ENCODE assay signal across 28 cellular contexts in genomic region chr14:37900582-37900981, GRCh38.
"Had no signal": no experiment of that assay in that cellular context is flagged by ENCODE, and none has a peak within 500 bp of the region (broad histone marks: within the 10 kb centered on the region; RNA-seq: fewer than 3 reads in every experiment).

No MANE protein-coding gene starts in this region.

- H3K9me3 ChIP-seq: colonic mucosa, heart right ventricle, left lung, uterus had no signal

- H3K36me3 ChIP-seq: brain microvascular endothelial cell, colonic mucosa, heart right ventricle, left lung, uterus, WERI-Rb-1 had no signal

- H3K4me3 Mint-ChIP-seq: activated naive CD4-positive, alpha-beta T cell treated with anti-CD3 and anti-CD28 coated beads for 36 hours; activated naive CD8-positive, alpha-beta T cell treated with anti-CD3 and anti-CD28 coated beads for 36 hours; central memory CD8-positive, alpha-beta T cell; nephron; stimulated activated effector memory CD8-positive, alpha-beta T cell treated with anti-CD3 and anti-CD28 coated beads, Interleukin-12 subunit alpha, Interleukin-12 subunit beta, amount 100 ng/mL, for 72 hours; stimulated activated naive CD8-positive, alpha-beta T cell treated with anti-CD3 and anti-CD28 coated beads, Interleukin-15, amount 100 ng/mL, for 72 hours; T-helper 17 cell; type B pancreatic cell had no signal

- H3K9me3 Mint-ChIP-seq: activated naive CD4-positive, alpha-beta T cell treated with anti-CD3 and anti-CD28 coated beads for 36 hours; activated naive CD8-positive, alpha-beta T cell treated with anti-CD3 and anti-CD28 coated beads for 36 hours; central memory CD8-positive, alpha-beta T cell; nephron; stimulated activated effector memory CD8-positive, alpha-beta T cell treated with anti-CD3 and anti-CD28 coated beads, Interleukin-12 subunit alpha, Interleukin-12 subunit beta, amount 100 ng/mL, for 72 hours; stimulated activated naive CD8-positive, alpha-beta T cell treated with anti-CD3 and anti-CD28 coated beads, Interleukin-15, amount 100 ng/mL, for 72 hours; type B pancreatic cell had no signal

- H3K27ac Mint-ChIP-seq: activated naive CD4-positive, alpha-beta T cell treated with anti-CD3 and anti-CD28 coated beads for 36 hours; activated naive CD8-positive, alpha-beta T cell treated with anti-CD3 and anti-CD28 coated beads for 36 hours; nephron; stimulated activated effector memory CD8-positive, alpha-beta T cell treated with anti-CD3 and anti-CD28 coated beads, Interleukin-12 subunit alpha, Interleukin-12 subunit beta, amount 100 ng/mL, for 72 hours; stimulated activated naive CD8-positive, alpha-beta T cell treated with anti-CD3 and anti-CD28 coated beads, Interleukin-15, amount 100 ng/mL, for 72 hours; T-helper 17 cell; type B pancreatic cell had no signal

- H3K27ac ChIP-seq: brain microvascular endothelial cell, colonic mucosa, heart right ventricle, left lung, uterus, WERI-Rb-1 had no signal

- H3K27me3 ChIP-seq: brain microvascular endothelial cell, colonic mucosa, left lung, uterus had no signal

- H3K4me1 Mint-ChIP-seq: stimulated activated effector memory CD8-positive, alpha-beta T cell treated with anti-CD3 and anti-CD28 coated beads, Interleukin-12 subunit alpha, Interleukin-12 subunit beta, amount 100 ng/mL, for 72 hours had no signal

- H3K4me3 ChIP-seq: colonic mucosa, heart right ventricle, left lung, lung, skin epidermis, uterus had no signal

- DNase-seq: activated CD4-positive, alpha-beta T cell treated with anti-CD3 and anti-CD28 coated beads for 48 hours; activated CD4-positive, alpha-beta T cell treated with anti-CD3 and anti-CD28 coated beads, Interleukin-2, amount 50 U/mL, for 48 hours; activated CD8-positive, alpha-beta memory T cell treated with anti-CD3 and anti-CD28 coated beads for 24 hours; activated effector memory CD4-positive, alpha-beta T cell treated with Interleukin-2 at 50 U/mL for 16 hours; activated naive CD4-positive, alpha-beta T cell treated with anti-CD3 and anti-CD28 coated beads for 36 hours; activated naive CD8-positive, alpha-beta T cell treated with anti-CD3 and anti-CD28 coated beads for 36 hours; amniotic stem cell; brain microvascular endothelial cell; colonic mucosa; effector CD8-positive, alpha-beta T cell; foreskin melanocyte; heart right ventricle; left lung; stimulated activated CD4-positive, alpha-beta T cell treated with anti-CD3 and anti-CD28 coated beads, Interleukin-4, amount 100 ng/mL, for 24 hours; stimulated activated naive CD8-positive, alpha-beta T cell treated with anti-CD3 and anti-CD28 coated beads, Interleukin-15, amount 100 ng/mL, for 72 hours; substantia nigra; T-helper 17 cell; T1000; uterus; WERI-Rb-1 had no signal

- H3K4me1 ChIP-seq: colonic mucosa, left lung, uterus had no signal

- ATAC-seq: activated CD4-positive, CD25-positive, alpha-beta regulatory T cell treated with anti-CD3 and anti-CD28 coated beads, Interleukin-2, amount 50 U/mL, for 24 hours; heart right ventricle; left lung; sciatic nerve; stimulated activated effector memory CD8-positive, alpha-beta T cell treated with anti-CD3 and anti-CD28 coated beads, Interleukin-12 subunit alpha, Interleukin-12 subunit beta, amount 100 ng/mL, for 72 hours; stimulated activated naive CD8-positive, alpha-beta T cell treated with anti-CD3 and anti-CD28 coated beads, Interleukin-15, amount 100 ng/mL, for 72 hours; T-helper 17 cell had no signal

- H3K36me3 Mint-ChIP-seq: activated naive CD8-positive, alpha-beta T cell treated with anti-CD3 and anti-CD28 coated beads for 36 hours; stimulated activated effector memory CD8-positive, alpha-beta T cell treated with anti-CD3 and anti-CD28 coated beads, Interleukin-12 subunit alpha, Interleukin-12 subunit beta, amount 100 ng/mL, for 72 hours; type B pancreatic cell had no signal
